Comparison of ENCODE assay signal across 15 cellular contexts in the genomic region with DNA sequence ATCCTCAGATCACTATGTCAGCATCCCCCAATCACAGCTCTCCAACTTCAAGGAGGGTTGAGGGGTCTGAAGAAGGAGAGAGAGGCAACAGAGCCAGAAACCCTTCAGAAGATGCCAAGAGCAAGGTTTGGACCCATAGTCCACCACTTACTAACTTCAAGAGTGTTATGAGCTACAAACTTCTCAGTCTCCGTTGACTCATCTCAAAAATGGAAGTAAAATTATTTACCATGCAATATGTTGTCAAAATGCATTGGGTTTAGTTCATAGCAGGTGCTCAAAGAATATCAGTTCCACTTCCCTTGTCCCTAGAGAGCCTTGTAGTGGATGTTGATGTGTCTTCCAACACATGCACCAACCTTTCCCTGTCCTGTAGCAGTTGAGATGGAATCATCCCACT.
DNase-seq lines count a peak whose midpoint lies in the region; ATAC-seq and TF ChIP-seq lines count a peak whose summit lies in the region.
"Had no signal": no experiment of that assay in that cellular context is flagged by ENCODE, and none has a peak within 500 bp of the region (broad histone marks: within the 10 kb centered on the region; RNA-seq: fewer than 3 reads in every experiment).

No MANE protein-coding gene starts in this region.

- H3K4me1 ChIP-seq in GM23338 (ENCODE audit: insufficient read depth), result peaks cover 20% of the 10 kb centered on the region
- H3K4me1 ChIP-seq: Peyer's patch had no signal

- H3F3A ChIP-seq in GM23338 (replicated peaks; ENCODE audit: low read depth), result peaks cover 3% of the 10 kb centered on the region; the same call in 1 of the 2 replicates

- CTCF ChIA-PET in activated CD4-positive, alpha-beta T cell treated with anti-CD3 and anti-CD28 coated beads for 36 hours (lab: Charles Lee), result interaction anchor here (0.6 to 1.7 kb wide), 5 partner anchors 14 to 587 kb away, joined by 3 to 4 read pairs (median 3); no protein-coding TSS in a partner anchor

- DNase-seq in stimulated activated naive CD8-positive, alpha-beta T cell treated with anti-CD3 and anti-CD28 coated beads, Interleukin-15, amount 100 ng/mL, for 72 hours, result no peak
- no peak for DNase-seq in stimulated activated naive CD8-positive, alpha-beta T cell treated with anti-CD3 and anti-CD28 coated beads, Interleukin-15, Interleukin-2, amounts not matched to agents 100 U/mL and 50 U/mL, for 24 hours
- DNase-seq in NCI-H1417 (lab: John Stamatoyannopoulos, UW) (no peak), GM23338 (ENCODE audit: low spot score) (no peak)
- DNase-seq in activated CD4-positive, alpha-beta T cell treated with anti-CD3 and anti-CD28 coated beads for 36 hours, result no peak
- DNase-seq: DND-41, MV-4-11, NCI-H1436 treated with DMSO at 0.1 percent for 48 hours, NCI-H2081, NCI-H524, Peyer's patch had no signal

- no peak overlapping the region for H3K4me3 ChIP-seq in GM23338
- H3K4me3 ChIP-seq: BLaER1 treated with 17β-estradiol and CSF1 and Interleukin-3, amounts not matched to agents 10 nM and 100 nM; Peyer's patch had no signal

- H3K79me2 ChIP-seq in GM23338 (replicated peaks; ENCODE audit: insufficient read depth), result no peaks in the 10 kb centered on the region

- no peaks in the 10 kb centered on the region for H3K36me3 ChIP-seq in GM23338 (ENCODE audit: insufficient read depth)
- H3K36me3 ChIP-seq: BLaER1 treated with 17β-estradiol and CSF1 and Interleukin-3, amounts not matched to agents 10 nM and 100 nM; Peyer's patch had no signal

- intact Hi-C loops in activated CD4-positive, alpha-beta T cell treated with anti-CD3 and anti-CD28 coated beads for 36 hours (cut with DNase I, micrococcal nuclease), result no loop called here

- H4K20me1 ChIP-seq in GM23338 (replicated peaks; ENCODE audit: insufficient read depth), result no peaks in the 10 kb centered on the region
- H4K20me1 ChIP-seq: BLaER1 treated with 17β-estradiol and CSF1 and Interleukin-3, amounts not matched to agents 10 nM and 100 nM had no signal

- no peak overlapping the region for H3K27ac Mint-ChIP-seq in stimulated activated naive CD8-positive, alpha-beta T cell treated with anti-CD3 and anti-CD28 coated beads, Interleukin-15, amount 100 ng/mL, for 72 hours
- H3K27ac Mint-ChIP-seq in GM23338, result no peak overlapping the region
- no peak overlapping the region for H3K27ac Mint-ChIP-seq in activated CD4-positive, alpha-beta T cell treated with anti-CD3 and anti-CD28 coated beads for 36 hours

- peak; percentile 50 for ATAC-seq in stimulated activated naive CD8-positive, alpha-beta T cell treated with anti-CD3 and anti-CD28 coated beads, Interleukin-15, amount 100 ng/mL, for 72 hours
- ATAC-seq in stimulated activated naive CD8-positive, alpha-beta T cell treated with anti-CD3 and anti-CD28 coated beads, Interleukin-15, Interleukin-2, amounts not matched to agents 100 U/mL and 50 U/mL, for 24 hours, result no peak
- ATAC-seq in GM21515 (IDR thresholded peaks at IDR 0.05; ENCODE audit: unreplicated experiment) (peak; percentile 70), HG03159 (IDR thresholded peaks at IDR 0.05; ENCODE audit: unreplicated experiment) (peak; percentile 49), GM23338 (no peak)
- ATAC-seq in activated CD4-positive, alpha-beta T cell treated with anti-CD3 and anti-CD28 coated beads for 36 hours, result no peak
- ATAC-seq: Right ventricle myocardium inferior had no signal

- POLR2A ChIA-PET in activated CD4-positive, alpha-beta T cell treated with anti-CD3 and anti-CD28 coated beads for 36 hours (lab: Charles Lee), result interaction anchor here (0.6 kb wide), 1 partner anchor 55 kb away, joined by 3 read pairs; no protein-coding TSS in a partner anchor

- peaks cover 9% of the 10 kb centered on the region for H3K4me1 Mint-ChIP-seq in stimulated activated naive CD8-positive, alpha-beta T cell treated with anti-CD3 and anti-CD28 coated beads, Interleukin-15, amount 100 ng/mL, for 72 hours
- H3K4me1 Mint-ChIP-seq in GM23338, result peaks cover 19% of the 10 kb centered on the region
- no peaks in the 10 kb centered on the region for H3K4me1 Mint-ChIP-seq in activated CD4-positive, alpha-beta T cell treated with anti-CD3 and anti-CD28 coated beads for 36 hours

- no peak overlapping the region for H3K4me2 ChIP-seq in GM23338
- H3K4me2 ChIP-seq: BLaER1 treated with 17β-estradiol and CSF1 and Interleukin-3, amounts not matched to agents 10 nM and 100 nM had no signal

- peaks cover 10% of the 10 kb centered on the region for H3K27me3 Mint-ChIP-seq in stimulated activated naive CD8-positive, alpha-beta T cell treated with anti-CD3 and anti-CD28 coated beads, Interleukin-15, amount 100 ng/mL, for 72 hours
- H3K27me3 Mint-ChIP-seq in GM23338 (ENCODE audit: insufficient read depth, low read depth, poor library complexity), result peaks cover 11% of the 10 kb centered on the region
- peaks cover 2% of the 10 kb centered on the region for H3K27me3 Mint-ChIP-seq in activated CD4-positive, alpha-beta T cell treated with anti-CD3 and anti-CD28 coated beads for 36 hours

- no peak overlapping the region for H3K4me3 Mint-ChIP-seq in stimulated activated naive CD8-positive, alpha-beta T cell treated with anti-CD3 and anti-CD28 coated beads, Interleukin-15, amount 100 ng/mL, for 72 hours
- H3K4me3 Mint-ChIP-seq in GM23338, result no peak overlapping the region
- no peak overlapping the region for H3K4me3 Mint-ChIP-seq in activated CD4-positive, alpha-beta T cell treated with anti-CD3 and anti-CD28 coated beads for 36 hours

- no peak for TF ChIP-seq CTCF in GM23338 (conservative IDR thresholded peaks at IDR 0.05; ENCODE audit: low read depth in 2 of 2)

- H3K36me3 Mint-ChIP-seq in GM23338 (ENCODE audit: low read depth), result no peaks in the 10 kb centered on the region
- no peaks in the 10 kb centered on the region for H3K36me3 Mint-ChIP-seq in activated CD4-positive, alpha-beta T cell treated with anti-CD3 and anti-CD28 coated beads for 36 hours (ENCODE audit: low read depth)

- no peaks in the 10 kb centered on the region for H3K9me3 Mint-ChIP-seq in stimulated activated naive CD8-positive, alpha-beta T cell treated with anti-CD3 and anti-CD28 coated beads, Interleukin-15, amount 100 ng/mL, for 72 hours
- H3K9me3 Mint-ChIP-seq in GM23338, result no peaks in the 10 kb centered on the region
- H3K9me3 Mint-ChIP-seq in activated CD4-positive, alpha-beta T cell treated with anti-CD3 and anti-CD28 coated beads for 36 hours (ENCODE audit: low read depth), result no peaks in the 10 kb centered on the region

- no peak overlapping the region for H2AFZ ChIP-seq in GM23338

- H3K9me2 ChIP-seq in GM23338 (ENCODE audit: insufficient read depth), result no peaks in the 10 kb centered on the region

- H3K27ac ChIP-seq in GM23338 (ENCODE audit: low read depth), result no peak overlapping the region
- H3K27ac ChIP-seq: BLaER1 treated with 17β-estradiol and CSF1 and Interleukin-3, amounts not matched to agents 10 nM and 100 nM; Peyer's patch had no signal

- no peaks in the 10 kb centered on the region for H3K27me3 ChIP-seq in GM23338 (ENCODE audit: insufficient read depth)
- H3K27me3 ChIP-seq: BLaER1 treated with 17β-estradiol and CSF1 and Interleukin-3, amounts not matched to agents 10 nM and 100 nM; Peyer's patch had no signal

TF ChIP-seq in GM23338, 12 proteins besides CTCF, POLR2A, EP300 and RAD21 (continues in another document):
- TF ChIP-seq NANOG (IDR thresholded peaks at IDR 0.05; ENCODE audit: borderline replicate concordance) (no peak), EZH2phosphoT487 (IDR thresholded peaks at IDR 0.05; ENCODE audit: unreplicated experiment) (no peak), ZNF114 (CRISPR knock-in tag; IDR thresholded peaks at IDR 0.05) (no peak), JUNB (IDR thresholded peaks at IDR 0.05; ENCODE audit: unreplicated experiment) (no peak), ZNF331 (CRISPR knock-in tag; IDR thresholded peaks at IDR 0.05; ENCODE audit: low read depth) (no peak), EZH2 (IDR thresholded peaks at IDR 0.05; ENCODE audit: low read depth, unreplicated experiment) (no peak), STAT1 (IDR thresholded peaks at IDR 0.05; ENCODE audit: unreplicated experiment) (no peak)
- TF ChIP-seq, protein P1, sequence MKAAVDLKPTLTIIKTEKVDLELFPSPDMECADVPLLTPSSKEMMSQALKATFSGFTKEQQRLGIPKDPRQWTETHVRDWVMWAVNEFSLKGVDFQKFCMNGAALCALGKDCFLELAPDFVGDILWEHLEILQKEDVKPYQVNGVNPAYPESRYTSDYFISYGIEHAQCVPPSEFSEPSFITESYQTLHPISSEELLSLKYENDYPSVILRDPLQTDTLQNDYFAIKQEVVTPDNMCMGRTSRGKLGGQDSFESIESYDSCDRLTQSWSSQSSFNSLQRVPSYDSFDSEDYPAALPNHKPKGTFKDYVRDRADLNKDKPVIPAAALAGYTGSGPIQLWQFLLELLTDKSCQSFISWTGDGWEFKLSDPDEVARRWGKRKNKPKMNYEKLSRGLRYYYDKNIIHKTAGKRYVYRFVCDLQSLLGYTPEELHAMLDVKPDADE (IDR thresholded peaks at IDR 0.05), result no peak

Comparison
In these comparisons a context has a peak if more than half of its experiments do, and no peak if none do; other contexts are left out.
1. ATAC-seq: peak in stimulated activated naive CD8-positive, alpha-beta T cell treated with anti-CD3 and anti-CD28 coated beads, Interleukin-15, amount 100 ng/mL, for 72 hours (single experiment), GM21515 (single experiment) and HG03159 (single experiment); none in stimulated activated naive CD8-positive, alpha-beta T cell treated with anti-CD3 and anti-CD28 coated beads, Interleukin-15, Interleukin-2, amounts not matched to agents 100 U/mL and 50 U/mL, for 24 hours (single experiment), GM23338 (single experiment) and activated CD4-positive, alpha-beta T cell treated with anti-CD3 and anti-CD28 coated beads for 36 hours (single experiment).